In genomic region chr9:95852059-95853032, GRCh38 we compare ENCODE assay signal across 8 cellular contexts. TPM values are rescaled to one million over a fixed set of nuclear protein-coding genes. Genes with fewer than 3 reads are reported as not detected.
DNase-seq lines count a peak whose midpoint lies in the region; ATAC-seq, FAIRE-seq and TF ChIP-seq lines count a peak whose summit lies in the region.

No MANE protein-coding gene starts in this region.

- H2BK5ac ChIP-seq in mesendoderm (ENCODE audit: low read length), result no peak overlapping the region

- ATAC-seq in natural killer cell treated with Interleukin-12 subunit alpha and Interleukin-12 subunit beta and Interleukin-15 and Interleukin-18, amount 100 ng/mL, for 72 hours, result peak; percentile 92 to 96
- ATAC-seq in natural killer cell (no peak), HG02852 (IDR thresholded peaks at IDR 0.05; ENCODE audit: unreplicated experiment) (peak; percentile 98)
- no peak for ATAC-seq in naive thymus-derived CD4-positive, alpha-beta T cell

- CTCF ChIA-PET in naive thymus-derived CD4-positive, alpha-beta T cell (lab: Charles Lee), result no interaction called here

- H4K5ac ChIP-seq in mesendoderm (ENCODE audit: low read length), result no peak overlapping the region

- no peak overlapping the region for H2BK15ac ChIP-seq in mesendoderm (replicated peaks; ENCODE audit: low read depth)

- no peak for DNase-seq in natural killer cell treated with Interleukin-12 subunit alpha and Interleukin-12 subunit beta and Interleukin-15 and Interleukin-18, amount 100 ng/mL, for 72 hours (ENCODE audit: low spot score)
- no peak for DNase-seq in natural killer cell
- DNase-seq in mesendoderm, result peak; percentile 69
- no peak for DNase-seq in naive thymus-derived CD4-positive, alpha-beta T cell
- DNase-seq in HTR-8/SVneo (ENCODE audit: insufficient read length, low spot score), result no peak
- no peak for DNase-seq in HK-2 (ENCODE audit: unreplicated experiment)

- no peaks in the 10 kb centered on the region for H4K20me1 ChIP-seq in OCI-LY3 (ENCODE audit: insufficient read depth, low read length)

- H3K4ac ChIP-seq in mesendoderm (ENCODE audit: low read depth, low read length), result no peak overlapping the region

- H3K27ac ChIP-seq in OCI-LY3 (ENCODE audit: low read length), result peak overlapping the region; percentile 97
- H3K27ac ChIP-seq in mesendoderm (ENCODE audit: low read depth, low read length), result no peak overlapping the region
- H3K27ac ChIP-seq in naive thymus-derived CD4-positive, alpha-beta T cell (ENCODE audit: low read depth, low read length), result no peak overlapping the region

- H2AFZ ChIP-seq in OCI-LY3 (ENCODE audit: low read depth, low read length), result no peak overlapping the region

- no peak for FAIRE-seq in HTR-8/SVneo (lab: Jason Lieb, UNC)

- H3K36me3 ChIP-seq in OCI-LY3 (replicated peaks; ENCODE audit: low read depth, low read length), result peaks cover 21% of the 10 kb centered on the region
- H3K36me3 ChIP-seq in mesendoderm (ENCODE audit: control insufficient read depth, insufficient read depth, low read length), result no peaks in the 10 kb centered on the region
- no peaks in the 10 kb centered on the region for H3K36me3 ChIP-seq in naive thymus-derived CD4-positive, alpha-beta T cell (ENCODE audit: control insufficient read depth in 2 of 3, insufficient read depth in 3 of 3, low read length in 3 of 3)

- H3K4me1 ChIP-seq in OCI-LY3 (ENCODE audit: low read length) (peaks cover 57% of the 10 kb centered on the region), mesendoderm (ENCODE audit: control insufficient read depth, low read depth, low read length) (no peaks in the 10 kb centered on the region)
- no peaks in the 10 kb centered on the region for H3K4me1 ChIP-seq in naive thymus-derived CD4-positive, alpha-beta T cell (ENCODE audit: control insufficient read depth in 2 of 2, insufficient read depth in 2 of 2, low read length in 2 of 2)

- peaks cover 18% of the 10 kb centered on the region for H3K36me3 Mint-ChIP-seq in natural killer cell treated with Interleukin-12 subunit alpha and Interleukin-12 subunit beta and Interleukin-15 and Interleukin-18, amount 100 ng/mL, for 72 hours
- no peaks in the 10 kb centered on the region for H3K36me3 Mint-ChIP-seq in natural killer cell
- H3K36me3 Mint-ChIP-seq in naive thymus-derived CD4-positive, alpha-beta T cell, result peaks cover 19 to 48% (median 28%) of the 10 kb centered on the region in 5 donors

- H3K18ac ChIP-seq in mesendoderm (ENCODE audit: low read length), result no peak overlapping the region

- 0 out of 2 replicates have a peak, but pooled peaks cover 4% of the 10 kb centered on the region for H3K9me3 ChIP-seq in OCI-LY3 (ENCODE audit: insufficient read depth, low read length)
- no peaks in the 10 kb centered on the region for H3K9me3 ChIP-seq in naive thymus-derived CD4-positive, alpha-beta T cell (ENCODE audit: control insufficient read depth in 2 of 3, low read length in 3 of 3)

- peak overlapping the region; percentile 53 to 81 for H3K27ac Mint-ChIP-seq in natural killer cell treated with Interleukin-12 subunit alpha and Interleukin-12 subunit beta and Interleukin-15 and Interleukin-18, amount 100 ng/mL, for 72 hours
- no peak overlapping the region for H3K27ac Mint-ChIP-seq in natural killer cell
- peak overlapping the region in 1 of 9 donors; percentile 54 for H3K27ac Mint-ChIP-seq in naive thymus-derived CD4-positive, alpha-beta T cell

- peak overlapping the region; percentile 91 for H3K4me2 ChIP-seq in OCI-LY3 (ENCODE audit: low read length)
- no peak overlapping the region for H3K4me2 ChIP-seq in mesendoderm (ENCODE audit: low read length)

- peaks cover 22 to 29% of the 10 kb centered on the region in 2 donors for H3K4me1 Mint-ChIP-seq in natural killer cell treated with Interleukin-12 subunit alpha and Interleukin-12 subunit beta and Interleukin-15 and Interleukin-18, amount 100 ng/mL, for 72 hours (ENCODE audit: low read depth in 2 of 2)
- H3K4me1 Mint-ChIP-seq in natural killer cell, result peaks cover 5 to 6% of the 10 kb centered on the region in 2 donors
- H3K4me1 Mint-ChIP-seq in naive thymus-derived CD4-positive, alpha-beta T cell, result peaks cover 2 to 39% (median 11%) of the 10 kb centered on the region in 7 donors

- TF ChIP-seq CTCF in natural killer cell (IDR thresholded peaks at IDR 0.05) (no peak), OCI-LY3 (IDR thresholded peaks at IDR 0.05; ENCODE audit: low read depth, low read length) (no peak)

- H3K79me2 ChIP-seq in OCI-LY3 (ENCODE audit: low read length) (peaks cover 25% of the 10 kb centered on the region), mesendoderm (ENCODE audit: control insufficient read depth, insufficient read depth, low read length) (no peaks in the 10 kb centered on the region)

- H3K27me3 Mint-ChIP-seq in natural killer cell treated with Interleukin-12 subunit alpha and Interleukin-12 subunit beta and Interleukin-15 and Interleukin-18, amount 100 ng/mL, for 72 hours, result no peaks in the 10 kb centered on the region
- no peaks in the 10 kb centered on the region for H3K27me3 Mint-ChIP-seq in natural killer cell (ENCODE audit: low read depth in 2 of 2)
- H3K27me3 Mint-ChIP-seq in naive thymus-derived CD4-positive, alpha-beta T cell, result no peaks in the 10 kb centered on the region

- peak overlapping the region; percentile 84 for H3K9ac ChIP-seq in OCI-LY3 (ENCODE audit: low read length)
- H3K9ac ChIP-seq in mesendoderm (ENCODE audit: low read length), result no peak overlapping the region

- no peak overlapping the region for H2AK5ac ChIP-seq in mesendoderm (ENCODE audit: low read length)

- POLR2A ChIA-PET in naive thymus-derived CD4-positive, alpha-beta T cell (lab: Charles Lee), result no interaction called here

- no peaks in the 10 kb centered on the region for H3K27me3 ChIP-seq in OCI-LY3 (ENCODE audit: low read depth, low read length)
- H3K27me3 ChIP-seq in mesendoderm (ENCODE audit: insufficient read depth, low read length, poor library complexity), result no peaks in the 10 kb centered on the region
- H3K27me3 ChIP-seq in naive thymus-derived CD4-positive, alpha-beta T cell (ENCODE audit: control insufficient read depth in 2 of 2, insufficient read depth in 2 of 2, low read length in 2 of 2), result no peaks in the 10 kb centered on the region

- H3K56ac ChIP-seq in mesendoderm (ENCODE audit: low read length), result no peak overlapping the region

- no peaks in the 10 kb centered on the region for H3K79me1 ChIP-seq in mesendoderm (ENCODE audit: low read length)

- H3K9me3 Mint-ChIP-seq in natural killer cell treated with Interleukin-12 subunit alpha and Interleukin-12 subunit beta and Interleukin-15 and Interleukin-18, amount 100 ng/mL, for 72 hours, result no peaks in the 10 kb centered on the region
- H3K9me3 Mint-ChIP-seq in natural killer cell, result no peaks in the 10 kb centered on the region
- H3K9me3 Mint-ChIP-seq in naive thymus-derived CD4-positive, alpha-beta T cell, result peaks cover 0 to 11% (median 0%) of the 10 kb centered on the region in 11 donors

- H3K4me3 Mint-ChIP-seq in natural killer cell treated with Interleukin-12 subunit alpha and Interleukin-12 subunit beta and Interleukin-15 and Interleukin-18, amount 100 ng/mL, for 72 hours, result peak overlapping the region; percentile 77
- H3K4me3 Mint-ChIP-seq in natural killer cell, result no peak overlapping the region
- peak overlapping the region in 1 of 10 donors; percentile 55 for H3K4me3 Mint-ChIP-seq in naive thymus-derived CD4-positive, alpha-beta T cell

- H4K8ac ChIP-seq in mesendoderm (ENCODE audit: low read depth, low read length), result no peak overlapping the region

- H3K23ac ChIP-seq in mesendoderm (ENCODE audit: low read length), result no peak overlapping the region

- WGBS in mesendoderm (ENCODE audit: extremely low coverage, insufficient coverage, low lambda C conversion rate), result no CpG with 5 or more reads among the region's 7 CpGs

- H2BK120ac ChIP-seq in mesendoderm (ENCODE audit: low read depth, low read length), result no peak overlapping the region

- intact Hi-C loops in natural killer cell (cut with micrococcal nuclease), result no loop called here
- intact Hi-C loops in naive thymus-derived CD4-positive, alpha-beta T cell (cut with micrococcal nuclease), result loop anchor here in 1 of 2 donors (1.0 to 2.0 kb wide), 2 partner anchors 23 to 30 kb away; partner anchors contain the start of gene ERCC6L2

- H3K4me3 ChIP-seq in OCI-LY3 (ENCODE audit: low read length) (peak overlapping the region; percentile 76), mesendoderm (ENCODE audit: low read length) (no peak overlapping the region)
- no peak overlapping the region for H3K4me3 ChIP-seq in naive thymus-derived CD4-positive, alpha-beta T cell (ENCODE audit: low read length)

RNA-seq across cellular contexts. Expression of gene ERCC6L2, which starts 23.1 kb away (rescaled TPM):
- total RNA-seq in natural killer cell treated with Interleukin-12 subunit alpha and Interleukin-12 subunit beta and Interleukin-15 and Interleukin-18, amount 100 ng/mL, for 72 hours, result 10 to 100 TPM; 25.2 to 30.4 TPM
- 10 to 100 TPM; 37.1 to 45.8 (median 38.6) TPM for total RNA-seq in natural killer cell
- 22.0 TPM for polyA plus RNA-seq in mesendoderm (2013, experiment 1 of 2)
- 23.6 TPM for polyA plus RNA-seq in mesendoderm (2013, experiment 2 of 2)
- 10 to 100 TPM; 46.2 to 82.8 (median 52.4) TPM for total RNA-seq in naive thymus-derived CD4-positive, alpha-beta T cell
- polyA plus RNA-seq in naive thymus-derived CD4-positive, alpha-beta T cell, result 10 to 100 TPM; 54.9 to 66.1 TPM

Comparison
In these comparisons a context has a peak if more than half of its experiments do, and no peak if none do; other contexts are left out.
1. ATAC-seq: peak in natural killer cell treated with Interleukin-12 subunit alpha and Interleukin-12 subunit beta and Interleukin-15 and Interleukin-18, amount 100 ng/mL, for 72 hours (2 of 2) and HG02852 (single experiment); none in natural killer cell (0 of 3) and naive thymus-derived CD4-positive, alpha-beta T cell (single experiment).
2. H3K27ac Mint-ChIP-seq: peak in natural killer cell treated with Interleukin-12 subunit alpha and Interleukin-12 subunit beta and Interleukin-15 and Interleukin-18, amount 100 ng/mL, for 72 hours (2 of 2); none in natural killer cell (0 of 2).